14 cellular contexts compared by ENCODE assay signal in the genomic region with DNA sequence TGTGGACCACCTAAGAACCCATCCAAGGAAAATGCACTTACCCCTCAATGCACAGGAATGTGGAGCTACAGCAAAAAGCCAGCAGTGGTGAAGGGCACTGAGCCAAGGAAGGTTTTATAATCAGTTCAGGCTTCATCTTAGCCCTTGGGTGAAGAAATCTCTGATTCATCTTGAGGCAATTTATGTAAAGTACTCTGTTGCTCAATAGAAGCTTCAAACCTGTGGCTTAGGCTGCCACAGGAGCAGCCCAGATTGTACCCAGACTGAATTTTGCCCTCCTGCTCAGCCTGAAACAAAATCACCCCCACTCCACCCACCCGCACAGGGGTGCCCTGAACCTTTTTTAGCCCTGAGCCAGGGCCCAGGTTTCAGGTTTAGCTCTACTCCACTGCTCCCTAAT. TPM values are rescaled to one million over a fixed set of nuclear protein-coding genes. Genes with fewer than 3 reads are reported as not detected.
A peak's percentile ranks its signal among the peaks of the same experiment; 100 is the strongest.
DNase-seq lines count a peak whose midpoint lies in the region; ATAC-seq, FAIRE-seq and TF ChIP-seq lines count a peak whose summit lies in the region.
"Had no signal": no experiment of that assay in that cellular context is flagged by ENCODE, and none has a peak within 500 bp of the region (broad histone marks: within the 10 kb centered on the region; RNA-seq: fewer than 3 reads in every experiment).

A gene (minus strand): TSS at position 111 of the 400 bp plus-strand sequence. CDS start 1,029 bp downstream, outside the sequence.

- no peak within 1 kb of the TSS for H3K4me3 ChIP-seq in AG04449 (ENCODE audit: low read depth, low read length)
- no peak within 1 kb of the TSS for H3K4me3 ChIP-seq in astrocyte of the cerebellum (ENCODE audit: low read depth, low read length)
- H3K4me3 ChIP-seq: dorsolateral prefrontal cortex had no signal

- POLR2A ChIA-PET in AG04449 (lab: Yijun Ruan, JAX): no interaction called here

- CTCF ChIA-PET in AG04449 (lab: Yijun Ruan, JAX): interaction anchor here (1.2 to 1.7 kb wide), 4 partner anchors 20 to 135 kb away, joined by 3 to 5 read pairs (median 4); no protein-coding TSS in a partner anchor

- DNase-seq in AG04449 (ENCODE audit: low read depth, low spot score): peak; percentile 53
- peak; percentile 33 for DNase-seq in HTR-8/SVneo (ENCODE audit: insufficient read length, low spot score)
- DNase-seq in astrocyte of the cerebellum (ENCODE audit: low read depth): peak; percentile 24
- peak; percentile 39 for DNase-seq in left lobe of liver (ENCODE audit: low spot score)
- DNase-seq in NCI-H2196 treated with DMSO at 0.1 percent for 48 hours (lab: John Stamatoyannopoulos, UW; ENCODE audit: unreplicated experiment): no peak
- no peak for DNase-seq in activated effector memory CD4-positive, alpha-beta T cell treated with anti-CD3 and anti-CD28 coated beads, Interleukin-2, amount 50 U/mL, for 16 hours
- DNase-seq in stimulated activated CD4-positive, alpha-beta T cell treated with anti-CD3 and anti-CD28 coated beads, Interleukin-12 subunit alpha, Interleukin-12 subunit beta, amount 100 ng/mL, for 4 hours: no peak
- DNase-seq in stimulated activated CD4-positive, alpha-beta T cell treated with anti-CD3 and anti-CD28 coated beads, Interleukin-4, amount 100 ng/mL, for 24 hours: no peak
- DNase-seq: BE2C; dorsolateral prefrontal cortex; NCI-H446 treated with DMSO at 0.1 percent for 48 hours; stimulated activated naive CD8-positive, alpha-beta T cell treated with anti-CD3 and anti-CD28 coated beads, Interleukin-15, amount 100 ng/mL, for 72 hours had no signal

- in situ Hi-C loops in astrocyte of the cerebellum (cut with HindIII; ENCODE audit: low sequenced_read_pairs): no loop called here

- FAIRE-seq in HTR-8/SVneo (lab: Jason Lieb, UNC): no peak
- FAIRE-seq: GM12892 had no signal

- no peak for TF ChIP-seq CTCF in AG04449 (IDR thresholded peaks at IDR 0.05; ENCODE audit: insufficient read depth, low read length, missing control alignments)
- TF ChIP-seq CTCF in astrocyte of the cerebellum (IDR thresholded peaks at IDR 0.05; ENCODE audit: low read depth, low read length, missing control alignments): no peak

- ATAC-seq in left lobe of liver: no peak
- ATAC-seq: stimulated activated naive CD8-positive, alpha-beta T cell treated with anti-CD3 and anti-CD28 coated beads, Interleukin-15, amount 100 ng/mL, for 72 hours had no signal

RNA-seq across cellular contexts. Expression of the gene that starts here (rescaled TPM):
- 1.2 TPM for total RNA-seq in left lobe of liver
- total RNA-seq: lung microvascular endothelial cell had no signal

Comparison
In these comparisons a context has a peak if more than half of its experiments do, and no peak if none do; other contexts are left out.
1. DNase-seq: peak in AG04449 (single experiment), HTR-8/SVneo (single experiment), astrocyte of the cerebellum (single experiment) and left lobe of liver (single experiment); none in NCI-H2196 treated with DMSO at 0.1 percent for 48 hours (single experiment), activated effector memory CD4-positive, alpha-beta T cell treated with anti-CD3 and anti-CD28 coated beads, Interleukin-2, amount 50 U/mL, for 16 hours (single experiment), stimulated activated CD4-positive, alpha-beta T cell treated with anti-CD3 and anti-CD28 coated beads, Interleukin-12 subunit alpha, Interleukin-12 subunit beta, amount 100 ng/mL, for 4 hours (single experiment) and stimulated activated CD4-positive, alpha-beta T cell treated with anti-CD3 and anti-CD28 coated beads, Interleukin-4, amount 100 ng/mL, for 24 hours (single experiment).